In the genomic region with DNA sequence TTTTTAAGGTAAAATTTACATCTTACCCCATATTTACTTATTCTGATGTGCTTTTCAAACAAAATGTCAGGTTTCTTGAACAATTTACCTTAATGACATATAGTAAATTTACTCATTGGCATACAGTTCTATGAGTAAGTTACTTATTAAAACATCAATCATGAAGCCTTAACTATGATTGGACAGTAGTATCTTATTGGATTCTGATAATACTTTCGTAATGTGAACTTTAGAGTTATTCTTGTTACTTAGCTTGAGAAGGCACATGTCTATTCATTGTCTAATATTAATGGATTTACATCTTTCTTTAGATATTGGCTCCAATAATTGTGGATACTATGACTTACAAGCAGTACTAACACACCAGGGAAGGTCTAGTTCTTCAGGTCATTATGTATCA, we compare ENCODE assay signal across 24 cellular contexts.
"Had no signal": no experiment of that assay in that cellular context is flagged by ENCODE, and none has a peak within 500 bp of the region (broad histone marks: within the 10 kb centered on the region; RNA-seq: fewer than 3 reads in every experiment).

No MANE protein-coding gene starts in this region.

- H3K9me3 ChIP-seq: colonic mucosa, left ventricle myocardium inferior, pancreas, tibial artery had no signal

- H3K9me3 Mint-ChIP-seq: activated naive CD4-positive, alpha-beta T cell treated with anti-CD3 and anti-CD28 coated beads for 36 hours; activated T-cell treated with anti-CD3 and anti-CD28 coated beads, Interleukin-2, amount 50 U/mL, for 4 hours; brain; effector memory CD8-positive, alpha-beta T cell; immature natural killer cell; mesothelial cell of epicardium; naive thymus-derived CD8-positive, alpha-beta T cell; stimulated activated naive CD8-positive, alpha-beta T cell treated with anti-CD3 and anti-CD28 coated beads, Interleukin-15, Interleukin-2, amounts not matched to agents 100 ng/mL and 50 ng/mL, for 24 hours; T-helper 1 cell treated with Interleukin-12 subunit alpha and Interleukin-12 subunit beta and Interleukin-4 antibody, amounts not matched to agents 30 μg/mL and 1 μg/mL, for 36 hours had no signal

- H3K4me1 ChIP-seq: colonic mucosa, left ventricle myocardium inferior, tibial artery had no signal

- H3K27ac Mint-ChIP-seq: mesothelial cell of epicardium; T-helper 1 cell treated with Interleukin-12 subunit alpha and Interleukin-12 subunit beta and Interleukin-4 antibody, amounts not matched to agents 30 μg/mL and 1 μg/mL, for 36 hours had no signal

- ATAC-seq: activated T-cell treated with anti-CD3 and anti-CD28 coated beads, Interleukin-2, amount 50 U/mL, for 4 hours; effector memory CD8-positive, alpha-beta T cell; esophagus mucosa; naive thymus-derived CD8-positive, alpha-beta T cell; pancreas; right cardiac atrium had no signal

- H3K27me3 Mint-ChIP-seq: brain; effector memory CD8-positive, alpha-beta T cell; naive thymus-derived CD8-positive, alpha-beta T cell; stimulated activated naive CD8-positive, alpha-beta T cell treated with anti-CD3 and anti-CD28 coated beads, Interleukin-15, Interleukin-2, amounts not matched to agents 100 ng/mL and 50 ng/mL, for 24 hours had no signal

- H3K4me3 ChIP-seq: colonic mucosa, dorsolateral prefrontal cortex, hepatocyte, left ventricle myocardium inferior, pancreas, tibial artery had no signal

- H3K4me1 Mint-ChIP-seq: brain, mesothelial cell of epicardium had no signal

- DNase-seq: activated CD4-positive, alpha-beta T cell treated with anti-CD3 and anti-CD28 coated beads for 48 hours; activated effector memory CD4-positive, alpha-beta T cell treated with Interleukin-2 at 50 U/mL for 16 hours; activated naive CD4-positive, alpha-beta T cell treated with anti-CD3 and anti-CD28 coated beads for 36 hours; activated T-cell treated with anti-CD3 and anti-CD28 coated beads, Interleukin-2, amount 50 U/mL, for 4 hours; aorta; colonic mucosa; dorsolateral prefrontal cortex; effector memory CD8-positive, alpha-beta T cell; glutamatergic neuron; immature natural killer cell; kidney glomerular epithelial cell; left ventricle myocardium inferior; mammary epithelial cell; naive thymus-derived CD8-positive, alpha-beta T cell; pancreas; right cardiac atrium; stimulated activated CD4-positive, alpha-beta T cell treated with anti-CD3 and anti-CD28 coated beads, Interleukin-1b, Interleukin-23, amount 100 ng/mL, for 48 hours; tibial artery had no signal

- H3K27me3 ChIP-seq: colonic mucosa, dorsolateral prefrontal cortex, hepatocyte, pancreas, tibial artery had no signal

- H3K27ac ChIP-seq: colonic mucosa, hepatocyte, left ventricle myocardium inferior, pancreas, tibial artery had no signal

- H3K4me3 Mint-ChIP-seq: activated naive CD4-positive, alpha-beta T cell treated with anti-CD3 and anti-CD28 coated beads for 36 hours; activated T-cell treated with anti-CD3 and anti-CD28 coated beads, Interleukin-2, amount 50 U/mL, for 4 hours; brain; effector memory CD8-positive, alpha-beta T cell; immature natural killer cell; mesothelial cell of epicardium; naive thymus-derived CD8-positive, alpha-beta T cell; stimulated activated naive CD8-positive, alpha-beta T cell treated with anti-CD3 and anti-CD28 coated beads, Interleukin-15, Interleukin-2, amounts not matched to agents 100 ng/mL and 50 ng/mL, for 24 hours; T-helper 1 cell treated with Interleukin-12 subunit alpha and Interleukin-12 subunit beta and Interleukin-4 antibody, amounts not matched to agents 30 μg/mL and 1 μg/mL, for 36 hours had no signal
